14 cellular contexts compared by ENCODE assay signal in genomic region chrX:131840799-131841495, GRCh38.
A peak's percentile ranks its signal among the peaks of the same experiment; 100 is the strongest.
DNase-seq lines count a peak whose midpoint lies in the region; ATAC-seq and TF ChIP-seq lines count a peak whose summit lies in the region.
"Had no signal": no experiment of that assay in that cellular context is flagged by ENCODE, and none has a peak within 500 bp of the region (broad histone marks: within the 10 kb centered on the region; RNA-seq: fewer than 3 reads in every experiment).

No MANE protein-coding gene starts in this region.

- no peak for DNase-seq in WTC11 (ENCODE audit: low spot score)
- no peak for DNase-seq in germinal center (ENCODE audit: low spot score)
- DNase-seq in ascending aorta (ENCODE audit: low spot score in 2 of 2), result no peak
- DNase-seq in effector memory CD4-positive, alpha-beta T cell, result no peak

- no peak overlapping the region for H3K4me3 ChIP-seq in skeletal muscle satellite cell (ENCODE audit: low read length)
- H3K4me3 ChIP-seq in ascending aorta, result no peak overlapping the region
- H3K4me3 ChIP-seq in effector memory CD4-positive, alpha-beta T cell (ENCODE audit: insufficient read depth, low read depth, low read length, poor library complexity, severe bottlenecking), result no peak overlapping the region
- H3K4me3 ChIP-seq: adrenal gland, skin epidermis, tibial nerve had no signal

- intact Hi-C loops in ascending aorta (cut with DNase I), result loop anchor here (2.0 kb wide), 3 partner anchors 162 to 378 kb away; partner anchors contain the start of gene RAP2C

- peaks cover 6% of the 10 kb centered on the region for H3K4me1 Mint-ChIP-seq in WTC11
- H3K4me1 Mint-ChIP-seq: stimulated activated effector memory CD8-positive, alpha-beta T cell treated with anti-CD3 and anti-CD28 coated beads, Interleukin-12 subunit alpha, Interleukin-12 subunit beta, amount 100 ng/mL, for 72 hours had no signal

- H3K27me3 Mint-ChIP-seq in WTC11 (ENCODE audit: low read depth), result no peaks in the 10 kb centered on the region

- H3K4me2 ChIP-seq in skeletal muscle satellite cell (ENCODE audit: low read length), result peak overlapping the region; percentile 47

- H3K9me3 Mint-ChIP-seq in WTC11, result no peaks in the 10 kb centered on the region
- H3K9me3 Mint-ChIP-seq: activated T-cell treated with anti-CD3 and anti-CD28 coated beads, Interleukin-2, amount 50 U/mL, for 72 hours; stimulated activated effector memory CD8-positive, alpha-beta T cell treated with anti-CD3 and anti-CD28 coated beads, Interleukin-12 subunit alpha, Interleukin-12 subunit beta, amount 100 ng/mL, for 72 hours had no signal

- TF ChIP-seq CTCF in WTC11 (IDR thresholded peaks at IDR 0.05) (no peak), ascending aorta (IDR thresholded peaks at IDR 0.05) (no peak)

- H3K27me3 ChIP-seq in skeletal muscle satellite cell (ENCODE audit: control insufficient read depth, insufficient read depth, low read length) (peaks cover 23% of the 10 kb centered on the region), ascending aorta (no peaks in the 10 kb centered on the region)
- H3K27me3 ChIP-seq in effector memory CD4-positive, alpha-beta T cell (replicated peaks; ENCODE audit: control insufficient read depth, insufficient read depth, low read length, poor library complexity, severe bottlenecking), result no peaks in the 10 kb centered on the region

- POLR2A ChIA-PET in WTC11 (lab: Charles Lee), result no interaction called here

- H3K36me3 Mint-ChIP-seq in WTC11, result no peaks in the 10 kb centered on the region
- H3K36me3 Mint-ChIP-seq: stimulated activated effector memory CD8-positive, alpha-beta T cell treated with anti-CD3 and anti-CD28 coated beads, Interleukin-12 subunit alpha, Interleukin-12 subunit beta, amount 100 ng/mL, for 72 hours had no signal

- H3K4me1 ChIP-seq in skeletal muscle satellite cell (ENCODE audit: control insufficient read depth, insufficient read depth, low read length) (no peaks in the 10 kb centered on the region), ascending aorta (no peaks in the 10 kb centered on the region)
- H3K4me1 ChIP-seq in effector memory CD4-positive, alpha-beta T cell (ENCODE audit: control insufficient read depth, insufficient read depth, low read length, poor library complexity, severe bottlenecking), result peaks cover 6% of the 10 kb centered on the region
- H3K4me1 ChIP-seq: adrenal gland, parathyroid adenoma, tibial nerve had no signal

- H3K4me3 Mint-ChIP-seq in WTC11, result peak overlapping the region; percentile 44; the same call in 1 of the 2 replicates
- H3K4me3 Mint-ChIP-seq: activated T-cell treated with anti-CD3 and anti-CD28 coated beads, Interleukin-2, amount 50 U/mL, for 72 hours; stimulated activated effector memory CD8-positive, alpha-beta T cell treated with anti-CD3 and anti-CD28 coated beads, Interleukin-12 subunit alpha, Interleukin-12 subunit beta, amount 100 ng/mL, for 72 hours had no signal

- ATAC-seq in GM19328 (IDR thresholded peaks at IDR 0.05; ENCODE audit: unreplicated experiment) (peak; percentile 14), HG02973 (IDR thresholded peaks at IDR 0.05; ENCODE audit: unreplicated experiment) (peak; percentile 16), WTC11 (peak; percentile 44), GM21367 (IDR thresholded peaks at IDR 0.05; ENCODE audit: unreplicated experiment) (no peak)

- no peak overlapping the region for H3K9ac ChIP-seq in skeletal muscle satellite cell (ENCODE audit: low read depth, low read length)
- H3K9ac ChIP-seq: parathyroid adenoma had no signal

- no peaks in the 10 kb centered on the region for H3K36me3 ChIP-seq in skeletal muscle satellite cell (ENCODE audit: insufficient read depth, low read length)
- no peaks in the 10 kb centered on the region for H3K36me3 ChIP-seq in ascending aorta
- no peaks in the 10 kb centered on the region for H3K36me3 ChIP-seq in effector memory CD4-positive, alpha-beta T cell (ENCODE audit: control insufficient read depth, insufficient read depth, low read length)
- H3K36me3 ChIP-seq: adrenal gland, tibial nerve had no signal

- CTCF ChIA-PET in WTC11 (lab: Charles Lee), result interaction anchor here (0.7 to 2.0 kb wide), 17 partner anchors 9 to 791 kb away, joined by 3 to 22 read pairs (median 6); partner anchors contain the start of gene RAP2C

- H3K9me3 ChIP-seq in skeletal muscle satellite cell (replicated peaks; ENCODE audit: low read length) (no peaks in the 10 kb centered on the region), ascending aorta (no peaks in the 10 kb centered on the region)
- H3K9me3 ChIP-seq in effector memory CD4-positive, alpha-beta T cell (ENCODE audit: control insufficient read depth, low read length), result no peaks in the 10 kb centered on the region
- H3K9me3 ChIP-seq: adrenal gland, tibial nerve had no signal

- no peak overlapping the region for H3K27ac Mint-ChIP-seq in WTC11
- H3K27ac Mint-ChIP-seq: activated T-cell treated with anti-CD3 and anti-CD28 coated beads, Interleukin-2, amount 50 U/mL, for 72 hours; stimulated activated effector memory CD8-positive, alpha-beta T cell treated with anti-CD3 and anti-CD28 coated beads, Interleukin-12 subunit alpha, Interleukin-12 subunit beta, amount 100 ng/mL, for 72 hours had no signal

- H3K27ac ChIP-seq in ascending aorta, result no peak overlapping the region
- H3K27ac ChIP-seq in effector memory CD4-positive, alpha-beta T cell (ENCODE audit: insufficient read depth, low read length, poor library complexity, severe bottlenecking), result no peak overlapping the region
- H3K27ac ChIP-seq: adrenal gland, parathyroid adenoma, skin epidermis, tibial nerve had no signal

TF ChIP-seq in WTC11, 78 proteins besides CTCF, POLR2A, EP300 and RAD21:
- no peak for TF ChIP-seq ELF4 (CRISPR knock-in tag; IDR thresholded peaks at IDR 0.05; ENCODE audit: low read depth)
- TF ChIP-seq ZNF512 (CRISPR knock-in tag; IDR thresholded peaks at IDR 0.05; ENCODE audit: borderline replicate concordance), result no peak
- no peak for TF ChIP-seq E2F5 (CRISPR knock-in tag; IDR thresholded peaks at IDR 0.05)
- TF ChIP-seq ZNF416 (CRISPR knock-in tag; IDR thresholded peaks at IDR 0.05), result no peak
- TF ChIP-seq MXD4 (CRISPR knock-in tag; IDR thresholded peaks at IDR 0.05; ENCODE audit: borderline replicate concordance), result no peak
- TF ChIP-seq SOX15 (CRISPR knock-in tag; IDR thresholded peaks at IDR 0.05), result no peak
- no peak for TF ChIP-seq TCF7 (CRISPR knock-in tag; IDR thresholded peaks at IDR 0.05; ENCODE audit: low read depth)
- no peak for TF ChIP-seq E2F4 (CRISPR knock-in tag; IDR thresholded peaks at IDR 0.05; ENCODE audit: borderline replicate concordance, low read depth)
- TF ChIP-seq PREB (CRISPR knock-in tag; IDR thresholded peaks at IDR 0.05; ENCODE audit: borderline replicate concordance), result no peak
